Comparison of ENCODE assay signal across 8 cellular contexts in the genomic region with DNA sequence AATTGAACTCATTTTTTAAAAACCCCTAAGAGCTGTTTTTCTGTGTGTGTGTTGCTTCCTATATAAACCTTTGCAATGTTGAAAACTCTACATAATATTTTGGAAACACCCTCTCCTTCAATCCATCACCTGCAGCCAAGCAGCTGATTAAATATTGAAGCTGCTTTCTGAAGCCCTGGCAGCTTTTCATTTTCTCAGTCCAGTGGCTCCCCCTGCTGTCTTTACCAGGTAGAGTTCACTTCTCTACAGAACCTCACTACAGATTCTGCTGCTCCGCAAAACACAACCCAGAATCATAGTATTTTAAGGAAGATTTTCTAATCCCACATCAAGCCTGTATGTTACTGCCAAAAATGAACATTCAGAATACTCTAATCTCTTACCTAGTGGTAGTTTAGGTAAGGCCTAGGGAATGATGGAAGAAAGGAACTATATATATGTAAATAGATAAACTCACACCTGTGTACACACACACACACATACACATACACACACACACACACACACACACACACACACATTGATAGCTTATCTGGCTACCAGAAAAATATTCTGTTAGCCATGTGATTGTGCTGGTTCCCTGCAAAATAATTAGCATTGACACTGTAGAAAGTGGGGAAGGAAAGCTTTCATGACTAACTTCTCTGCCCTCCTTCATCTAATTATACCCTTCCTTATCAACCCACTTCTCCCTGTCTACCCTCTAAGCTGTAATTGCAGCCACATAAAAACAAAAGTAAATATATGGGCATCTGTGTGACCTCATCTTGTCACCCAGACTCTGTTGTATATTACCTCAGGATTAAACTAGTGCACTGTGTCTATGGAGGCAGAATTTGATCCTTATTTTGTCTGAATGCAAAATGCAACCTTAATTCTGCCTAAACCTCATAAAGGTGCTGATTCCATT.
DNase-seq lines count a peak whose midpoint lies in the region; ATAC-seq and TF ChIP-seq lines count a peak whose summit lies in the region.

No MANE protein-coding gene starts in this region.

- H3K27me3 Mint-ChIP-seq in mesothelial cell of epicardium (ENCODE audit: low read depth) = no peaks in the 10 kb centered on the region
- no peaks in the 10 kb centered on the region for H3K27me3 Mint-ChIP-seq in naive thymus-derived CD8-positive, alpha-beta T cell

- in situ Hi-C loops in KBM-7 (cut with MboI; ENCODE audit: low pct_unique_long_range_greater_than_20kb, low sequenced_read_pairs) = no loop called here

- no peaks in the 10 kb centered on the region for H3K27me3 ChIP-seq in OCI-LY3 (ENCODE audit: low read depth, low read length)

- H3K4me3 ChIP-seq in OCI-LY3 (ENCODE audit: low read length) = no peak overlapping the region

- DNase-seq in GM10266 (ENCODE audit: extremely low spot score) (peak; percentile 40), KBM-7 (peak; percentile 51), dermis blood vessel endothelial cell (peak; percentile 65), mesothelial cell of epicardium (ENCODE audit: low spot score in 2 of 2, unreplicated experiment in 2 of 2) (peak in 1 of 2 experiments; percentile 47), activated gamma-delta T cell treated with Interleukin-2 at 50 U/mL for 16 hours (no peak)
- no peak for DNase-seq in naive thymus-derived CD8-positive, alpha-beta T cell

- no peaks in the 10 kb centered on the region for H3K9me3 ChIP-seq in OCI-LY3 (ENCODE audit: insufficient read depth, low read length)

- H3K4me1 ChIP-seq in OCI-LY3 (ENCODE audit: low read length) = peaks cover 11% of the 10 kb centered on the region

- no peak overlapping the region for H3K9ac ChIP-seq in OCI-LY3 (ENCODE audit: low read length)

- no peak overlapping the region for H2AFZ ChIP-seq in OCI-LY3 (ENCODE audit: low read depth, low read length)

- no peak overlapping the region for H3K4me2 ChIP-seq in OCI-LY3 (ENCODE audit: low read length)

- POLR2A ChIA-PET in naive thymus-derived CD8-positive, alpha-beta T cell (lab: Charles Lee) = no interaction called here

- H3K79me2 ChIP-seq in OCI-LY3 (ENCODE audit: low read length) = no peaks in the 10 kb centered on the region

- H3K27ac ChIP-seq in 22Rv1 = no peak overlapping the region
- no peak overlapping the region for H3K27ac ChIP-seq in OCI-LY3 (ENCODE audit: low read length)

- H3K36me3 Mint-ChIP-seq in mesothelial cell of epicardium = peaks cover 10% of the 10 kb centered on the region
- no peaks in the 10 kb centered on the region for H3K36me3 Mint-ChIP-seq in naive thymus-derived CD8-positive, alpha-beta T cell

- H3K4me3 Mint-ChIP-seq in mesothelial cell of epicardium = no peak overlapping the region
- no peak overlapping the region for H3K4me3 Mint-ChIP-seq in naive thymus-derived CD8-positive, alpha-beta T cell

- ATAC-seq in naive thymus-derived CD8-positive, alpha-beta T cell = no peak

- H3K36me3 ChIP-seq in OCI-LY3 (replicated peaks; ENCODE audit: low read depth, low read length) = no peaks in the 10 kb centered on the region

- peaks cover 3% of the 10 kb centered on the region for H3K4me1 Mint-ChIP-seq in mesothelial cell of epicardium
- H3K4me1 Mint-ChIP-seq in naive thymus-derived CD8-positive, alpha-beta T cell = no peaks in the 10 kb centered on the region

- H3K9me3 Mint-ChIP-seq in mesothelial cell of epicardium = no peaks in the 10 kb centered on the region
- no peaks in the 10 kb centered on the region for H3K9me3 Mint-ChIP-seq in naive thymus-derived CD8-positive, alpha-beta T cell

- no peak overlapping the region for H3K27ac Mint-ChIP-seq in mesothelial cell of epicardium
- no peak overlapping the region for H3K27ac Mint-ChIP-seq in naive thymus-derived CD8-positive, alpha-beta T cell

- TF ChIP-seq CTCF in 22Rv1 (IDR thresholded peaks at IDR 0.05) (peak; percentile 89), GM10266 (IDR thresholded peaks at IDR 0.05; ENCODE audit: control insufficient read depth, insufficient read depth, low read depth, missing control alignments) (peak; percentile 71), OCI-LY3 (IDR thresholded peaks at IDR 0.05; ENCODE audit: low read depth, low read length) (peak; percentile 87), mesothelial cell of epicardium (IDR thresholded peaks at IDR 0.05; ENCODE audit: unreplicated experiment) (peak; percentile 38)

- no peaks in the 10 kb centered on the region for H4K20me1 ChIP-seq in OCI-LY3 (ENCODE audit: insufficient read depth, low read length)

Comparison
In these comparisons a context has a peak if more than half of its experiments do, and no peak if none do; other contexts are left out.
1. CTCF ChIP-seq: peak in every context shown above with its lines; median percentile 89 in 22Rv1; 87 in OCI-LY3; 71 in GM10266; 38 in mesothelial cell of epicardium.
2. DNase-seq: peak in GM10266 (single experiment), KBM-7 (single experiment) and dermis blood vessel endothelial cell (single experiment); none in naive thymus-derived CD8-positive, alpha-beta T cell (0 of 10) and activated gamma-delta T cell treated with Interleukin-2 at 50 U/mL for 16 hours (single experiment).